Comparison of ENCODE assay signal across 8 cellular contexts in genomic region chr15:63487076-63487757, GRCh38. TPM values are rescaled to one million over a fixed set of nuclear protein-coding genes. Genes with fewer than 3 reads are reported as not detected.
DNase-seq lines count a peak whose midpoint lies in the region; ATAC-seq and TF ChIP-seq lines count a peak whose summit lies in the region.

No MANE protein-coding gene starts in this region.

- no peaks in the 10 kb centered on the region for H3K9me3 ChIP-seq in OCI-LY7 (ENCODE audit: low read length)
- H3K9me3 ChIP-seq in naive thymus-derived CD4-positive, alpha-beta T cell (ENCODE audit: control insufficient read depth in 2 of 3, low read length in 3 of 3) = no peaks in the 10 kb centered on the region

- peak overlapping the region; percentile 69; the same call in 1 of the 2 replicates for H2AFZ ChIP-seq in OCI-LY7 (ENCODE audit: low read length)

- peaks cover 40 to 88% (median 71%) of the 10 kb centered on the region in 7 donors for H3K4me1 Mint-ChIP-seq in naive thymus-derived CD4-positive, alpha-beta T cell
- peaks cover 39 to 56% of the 10 kb centered on the region in 2 donors for H3K4me1 Mint-ChIP-seq in stimulated activated naive B cell treated with anti-CD40 and anti-IgM and Interleukin-4, amounts not matched to agents 10 μg/mL and 1 μg/mL and 100 μg/mL, for 72 hours

- BruUV-seq in OCI-LY7 (replicated peaks; lab: Mats Ljungman, UMichigan) = no TSS peak

- POLR2A ChIA-PET in OCI-LY7 (lab: Charles Lee) = interaction anchor here (0.9 to 1.4 kb wide), 5 partner anchors 8 to 17 kb away, joined by 4 to 5 read pairs (median 5); partner anchors contain the start of gene USP3
- POLR2A ChIA-PET in naive thymus-derived CD4-positive, alpha-beta T cell (lab: Charles Lee) = interaction anchor here (0.5 to 13.2 kb wide), 10 partner anchors 9 to 235 kb away, joined by 3 to 281 read pairs (median 4); partner anchors contain the start of gene USP3

- no peaks in the 10 kb centered on the region for H3K36me3 ChIP-seq in OCI-LY7 (ENCODE audit: insufficient read depth, low read length)
- H3K36me3 ChIP-seq in naive thymus-derived CD4-positive, alpha-beta T cell (ENCODE audit: control insufficient read depth in 2 of 3, insufficient read depth in 3 of 3, low read length in 3 of 3) = no peaks in the 10 kb centered on the region

- intact Hi-C loops in OCI-LY7 (cut with micrococcal nuclease; ENCODE audit: unreplicated experiment) = loop anchor here (1.0 kb wide), 2 partner anchors 12 to 17 kb away; partner anchors contain the start of gene USP3
- intact Hi-C loops in naive thymus-derived CD4-positive, alpha-beta T cell (cut with micrococcal nuclease) = loop anchor here (1.0 to 5.0 kb wide), 9 partner anchors 8 to 115 kb away; partner anchors contain the start of gene USP3 (in 1 of the 2)

- H3K36me3 Mint-ChIP-seq in naive thymus-derived CD4-positive, alpha-beta T cell = peaks cover 0 to 4% (median 0%) of the 10 kb centered on the region in 5 donors
- no peaks in the 10 kb centered on the region for H3K36me3 Mint-ChIP-seq in stimulated activated naive B cell treated with anti-CD40 and anti-IgM and Interleukin-4, amounts not matched to agents 10 μg/mL and 1 μg/mL and 100 μg/mL, for 72 hours

- peaks cover 72% of the 10 kb centered on the region for H3K4me1 ChIP-seq in OCI-LY7 (ENCODE audit: insufficient read depth, low read length, poor library complexity, severe bottlenecking)
- peaks cover 30 to 55% of the 10 kb centered on the region in 2 donors for H3K4me1 ChIP-seq in naive thymus-derived CD4-positive, alpha-beta T cell (ENCODE audit: control insufficient read depth in 2 of 2, insufficient read depth in 2 of 2, low read length in 2 of 2)

- H3K4me3 Mint-ChIP-seq in naive thymus-derived CD4-positive, alpha-beta T cell = peak overlapping the region; percentile 50 to 84 (median 59)
- H3K4me3 Mint-ChIP-seq in stimulated activated naive B cell treated with anti-CD40 and anti-IgM and Interleukin-4, amounts not matched to agents 10 μg/mL and 1 μg/mL and 100 μg/mL, for 72 hours = peak overlapping the region; percentile 66 to 68

- H3K27me3 Mint-ChIP-seq in naive thymus-derived CD4-positive, alpha-beta T cell = no peaks in the 10 kb centered on the region
- H3K27me3 Mint-ChIP-seq in stimulated activated naive B cell treated with anti-CD40 and anti-IgM and Interleukin-4, amounts not matched to agents 10 μg/mL and 1 μg/mL and 100 μg/mL, for 72 hours = no peaks in the 10 kb centered on the region

- peak; percentile 97 for TF ChIP-seq CTCF in OCI-LY7 (conservative IDR thresholded peaks at IDR 0.05; ENCODE audit: low read length)

- peak; percentile 27 for DNase-seq in NCI-H510A treated with DMSO at 0.1 percent for 48 hours (lab: John Stamatoyannopoulos, UW)
- DNase-seq in NCI-H510A (lab: John Stamatoyannopoulos, UW) = no peak
- peak; percentile 90 for DNase-seq in OCI-LY7 (ENCODE audit: low spot score)
- DNase-seq in activated T-cell treated with anti-CD3 and anti-CD28 coated beads for 24 hours (ENCODE audit: low read depth) = peak; percentile 83
- DNase-seq in epidermal melanocyte (ENCODE audit: insufficient read length, low spot score) = peak; percentile 57
- DNase-seq in naive thymus-derived CD4-positive, alpha-beta T cell = peak; percentile 68 to 89 (median 83)
- DNase-seq in stimulated activated naive B cell treated with anti-CD40 and anti-IgM and Interleukin-4, amounts not matched to agents 10 μg/mL and 1 μg/mL and 100 μg/mL, for 72 hours = peak; percentile 82

- no peaks in the 10 kb centered on the region for H3K9me2 ChIP-seq in OCI-LY7 (ENCODE audit: insufficient read depth, low read length)

- CTCF ChIA-PET in OCI-LY7 (lab: Charles Lee; ENCODE audit: unreplicated experiment) = interaction anchor here (0.6 to 1.0 kb wide), 3 partner anchors 9 to 24 kb away, joined by 3 to 11 read pairs (median 3); no protein-coding TSS in a partner anchor
- CTCF ChIA-PET in naive thymus-derived CD4-positive, alpha-beta T cell (lab: Charles Lee) = interaction anchor here (0.6 to 4.7 kb wide), 20 partner anchors 9 to 123 kb away, joined by 3 to 50 read pairs (median 4); partner anchors contain the start of gene USP3

- peak overlapping the region; percentile 47 to 99 (median 82) for H3K27ac Mint-ChIP-seq in naive thymus-derived CD4-positive, alpha-beta T cell
- H3K27ac Mint-ChIP-seq in stimulated activated naive B cell treated with anti-CD40 and anti-IgM and Interleukin-4, amounts not matched to agents 10 μg/mL and 1 μg/mL and 100 μg/mL, for 72 hours = peak overlapping the region; percentile 56

- no peaks in the 10 kb centered on the region for H3K9me3 Mint-ChIP-seq in naive thymus-derived CD4-positive, alpha-beta T cell
- no peaks in the 10 kb centered on the region for H3K9me3 Mint-ChIP-seq in stimulated activated naive B cell treated with anti-CD40 and anti-IgM and Interleukin-4, amounts not matched to agents 10 μg/mL and 1 μg/mL and 100 μg/mL, for 72 hours

- ATAC-seq in HG03108 (IDR thresholded peaks at IDR 0.05; ENCODE audit: unreplicated experiment) = peak; percentile 27
- ATAC-seq in naive thymus-derived CD4-positive, alpha-beta T cell = peak; percentile 86
- ATAC-seq in stimulated activated naive B cell treated with anti-CD40 and anti-IgM and Interleukin-4, amounts not matched to agents 10 μg/mL and 1 μg/mL and 100 μg/mL, for 72 hours (replicated peaks) = peak; percentile 59 to 69

- H3K27me3 ChIP-seq in naive thymus-derived CD4-positive, alpha-beta T cell (ENCODE audit: control insufficient read depth in 2 of 2, insufficient read depth in 2 of 2, low read length in 2 of 2) = no peaks in the 10 kb centered on the region

- H4K20me1 ChIP-seq in OCI-LY7 (ENCODE audit: insufficient read depth, low read length) = no peaks in the 10 kb centered on the region

- peak overlapping the region; percentile 62 for H3K4me2 ChIP-seq in OCI-LY7 (ENCODE audit: low read length)

- H3K4me3 ChIP-seq in OCI-LY7 (ENCODE audit: low read depth, low read length, poor library complexity, severe bottlenecking) = peak overlapping the region; percentile 48
- no peak overlapping the region for H3K4me3 ChIP-seq in naive thymus-derived CD4-positive, alpha-beta T cell (ENCODE audit: low read length)

- H3K27ac ChIP-seq in OCI-LY7 (ENCODE audit: low read depth, low read length, poor library complexity, severe bottlenecking) = peak overlapping the region; percentile 83
- H3K27ac ChIP-seq in naive thymus-derived CD4-positive, alpha-beta T cell (ENCODE audit: low read depth, low read length) = peak overlapping the region; percentile 10

- no peaks in the 10 kb centered on the region for H3K79me2 ChIP-seq in OCI-LY7 (ENCODE audit: insufficient read depth, low read depth, low read length)

RNA-seq across cellular contexts. Expression of gene USP3, which starts 17.2 kb away (rescaled TPM):
- total RNA-seq in OCI-LY7 (2014; rRNA removed; shearing (Covaris generic)) = 26.3 and 34.6 TPM in 2 replicates
- total RNA-seq in OCI-LY7 (2022) = 53.0 and 64.9 TPM in 2 replicates
- 100 to 1,000 TPM in 4 of 5 experiments, 10 to 100 TPM in 1; 64.2 to 288 (median 155) TPM for total RNA-seq in naive thymus-derived CD4-positive, alpha-beta T cell
- polyA plus RNA-seq in naive thymus-derived CD4-positive, alpha-beta T cell = 10 to 100 TPM; 53.3 to 62.8 TPM

Comparison
In these comparisons a context has a peak if more than half of its experiments do, and no peak if none do; other contexts are left out.
1. ATAC-seq: peak in every context shown above with its lines; median percentile 86 in naive thymus-derived CD4-positive, alpha-beta T cell; 64 in stimulated activated naive B cell treated with anti-CD40 and anti-IgM and Interleukin-4, amounts not matched to agents 10 μg/mL and 1 μg/mL and 100 μg/mL, for 72 hours; 27 in HG03108.